In genomic region chr12:77861317-77861716, GRCh38 we compare ENCODE assay signal across 28 cellular contexts. TPM values are rescaled to one million over a fixed set of nuclear protein-coding genes. Genes with fewer than 3 reads are reported as not detected.
"Had no signal": no experiment of that assay in that cellular context is flagged by ENCODE, and none has a peak within 500 bp of the region (broad histone marks: within the 10 kb centered on the region; RNA-seq: fewer than 3 reads in every experiment).

No MANE protein-coding gene starts in this region.

- H3K27ac Mint-ChIP-seq: activated naive CD4-positive, alpha-beta T cell treated with anti-CD3 and anti-CD28 coated beads, Interleukin-2, amount 50 U/mL, for 72 hours; activated T-cell treated with anti-CD3 and anti-CD28 coated beads, Interleukin-2, amount 50 U/mL, for 24 hours; activated T-helper 17 cell treated with anti-CD3 and anti-CD28 coated beads, Interleukin-2, amount 50 U/mL, for 72 hours; memory B cell; stimulated activated memory B cell treated with anti-CD40 and anti-IgM and Interleukin-4, amounts not matched to agents 10 μg/mL and 1 μg/mL and 100 μg/mL, for 72 hours; WTC11 had no signal

- H3K27me3 ChIP-seq: colonic mucosa, dorsolateral prefrontal cortex, esophagus muscularis mucosa, gastrocnemius medialis, stomach, suprapubic skin, tibial nerve had no signal

- H3K4me3 Mint-ChIP-seq: activated T-cell treated with anti-CD3 and anti-CD28 coated beads, Interleukin-2, amount 50 U/mL, for 24 hours; activated T-helper 17 cell treated with anti-CD3 and anti-CD28 coated beads, Interleukin-2, amount 50 U/mL, for 72 hours; memory B cell; neural crest cell; stimulated activated memory B cell treated with anti-CD40 and anti-IgM and Interleukin-4, amounts not matched to agents 10 μg/mL and 1 μg/mL and 100 μg/mL, for 72 hours; WTC11 had no signal

- H3K27me3 Mint-ChIP-seq: activated T-cell treated with anti-CD3 and anti-CD28 coated beads, Interleukin-2, amount 50 U/mL, for 24 hours; activated T-helper 17 cell treated with anti-CD3 and anti-CD28 coated beads, Interleukin-2, amount 50 U/mL, for 72 hours; brain; memory B cell; stimulated activated memory B cell treated with anti-CD40 and anti-IgM and Interleukin-4, amounts not matched to agents 10 μg/mL and 1 μg/mL and 100 μg/mL, for 72 hours had no signal

- DNase-seq: activated CD8-positive, alpha-beta memory T cell treated with anti-CD3 and anti-CD28 coated beads for 24 hours; activated CD8-positive, alpha-beta memory T cell treated with anti-CD3 and anti-CD28 coated beads, Interleukin-2, amount 50 U/mL, for 4 hours; activated T-cell treated with anti-CD3 and anti-CD28 coated beads, Interleukin-2, amount 50 U/mL, for 24 hours; aorta; central memory CD4-positive, alpha-beta T cell; colonic mucosa; dorsolateral prefrontal cortex; gastrocnemius medialis; head of caudate nucleus; hypothalamus; left cardiac atrium; mucosa of descending colon; occipital lobe; stimulated activated CD4-positive, alpha-beta T cell treated with anti-CD3 and anti-CD28 coated beads, Interleukin-15, amount 100 ng/mL, for 24 hours; stomach; T1000 had no signal

- ATAC-seq: activated naive CD4-positive, alpha-beta T cell treated with anti-CD3 and anti-CD28 coated beads, Interleukin-2, amount 50 U/mL, for 72 hours; activated T-helper 17 cell treated with anti-CD3 and anti-CD28 coated beads, Interleukin-2, amount 50 U/mL, for 72 hours; gastrocnemius medialis; left cardiac atrium; mucosa of descending colon; sciatic nerve; stimulated activated memory B cell treated with anti-CD40 and anti-IgM and Interleukin-4, amounts not matched to agents 10 μg/mL and 1 μg/mL and 100 μg/mL, for 72 hours; WTC11 had no signal

- H3K4me1 ChIP-seq: colonic mucosa, gastrocnemius medialis, stomach, suprapubic skin, tibial nerve had no signal

- H3K36me3 Mint-ChIP-seq: activated naive CD4-positive, alpha-beta T cell treated with anti-CD3 and anti-CD28 coated beads, Interleukin-2, amount 50 U/mL, for 72 hours; brain; memory B cell; stimulated activated memory B cell treated with anti-CD40 and anti-IgM and Interleukin-4, amounts not matched to agents 10 μg/mL and 1 μg/mL and 100 μg/mL, for 72 hours; WTC11 had no signal

- H3K4me1 Mint-ChIP-seq: activated T-helper 17 cell treated with anti-CD3 and anti-CD28 coated beads, Interleukin-2, amount 50 U/mL, for 72 hours; memory B cell; neural crest cell; stimulated activated memory B cell treated with anti-CD40 and anti-IgM and Interleukin-4, amounts not matched to agents 10 μg/mL and 1 μg/mL and 100 μg/mL, for 72 hours had no signal

- H3K4me3 ChIP-seq: colonic mucosa, dorsolateral prefrontal cortex, esophagus muscularis mucosa, gastrocnemius medialis, mucosa of descending colon, smooth muscle cell, stomach, suprapubic skin, tibial nerve had no signal

- H3K9me3 ChIP-seq: colonic mucosa, esophagus muscularis mucosa, gastrocnemius medialis, mucosa of descending colon, stomach, suprapubic skin, tibial nerve had no signal

- H3K9me3 Mint-ChIP-seq: brain; memory B cell; neural crest cell; stimulated activated memory B cell treated with anti-CD40 and anti-IgM and Interleukin-4, amounts not matched to agents 10 μg/mL and 1 μg/mL and 100 μg/mL, for 72 hours; WTC11 had no signal

- H3K27ac ChIP-seq: colonic mucosa, dorsolateral prefrontal cortex, gastrocnemius medialis, stomach, suprapubic skin, tibial nerve had no signal

- H3K36me3 ChIP-seq: colonic mucosa, esophagus muscularis mucosa, gastrocnemius medialis, stomach, suprapubic skin, tibial nerve had no signal

RNA-seq across cellular contexts. Expression of gene NAV3, which starts 30.6 kb away (rescaled TPM):
- total RNA-seq: activated naive CD4-positive, alpha-beta T cell treated with anti-CD3 and anti-CD28 coated beads, Interleukin-2, amount 50 U/mL, for 72 hours; activated T-helper 17 cell treated with anti-CD3 and anti-CD28 coated beads, Interleukin-2, amount 50 U/mL, for 72 hours had no signal
